In the genomic region with DNA sequence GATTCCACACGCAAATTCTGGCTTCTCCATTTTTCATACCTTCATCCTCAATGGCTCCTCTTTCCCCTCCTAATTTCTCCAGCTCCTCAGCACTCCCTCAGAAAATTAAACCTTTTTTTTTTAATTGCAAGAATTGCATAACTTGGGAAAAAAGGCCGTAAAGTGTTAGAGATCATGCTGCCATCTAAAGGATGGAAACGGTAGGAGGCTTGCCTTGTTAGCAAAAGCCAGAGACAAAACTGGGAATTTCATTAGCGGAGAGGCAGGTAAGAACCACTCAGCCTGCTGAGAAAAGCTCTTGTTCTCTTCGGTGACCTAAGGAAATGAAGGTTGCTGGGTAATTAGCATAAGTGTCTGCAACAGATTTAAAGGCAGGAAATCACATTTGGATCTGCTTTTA, we compare ENCODE assay signal across 8 cellular contexts.
DNase-seq lines count a peak whose midpoint lies in the region; ATAC-seq and TF ChIP-seq lines count a peak whose summit lies in the region.

No MANE protein-coding gene starts in this region.

- DNase-seq in ELR (ENCODE audit: low read depth) (peak; percentile 61), NCI-H446 treated with DMSO at 0.1 percent for 48 hours (lab: John Stamatoyannopoulos, UW) (peak; percentile 24), epithelial cell of proximal tubule (ENCODE audit: low read depth) (peak; percentile 10), non-pigmented ciliary epithelial cell (ENCODE audit: low read depth) (peak; percentile 22), NCI-H1048 (lab: John Stamatoyannopoulos, UW) (no peak), NOMO-1 treated with DMSO at 0.1 percent for 48 hours (lab: John Stamatoyannopoulos, UW; ENCODE audit: unreplicated experiment) (no peak), lower leg skin (ENCODE audit: low spot score in 2 of 2) (no peak)

- no peak for ATAC-seq in GM18502 (IDR thresholded peaks at IDR 0.05; ENCODE audit: poor library complexity, unreplicated experiment)

- 22 to 27% methylated on average over 5 of the region's 5 CpGs for WGBS in lower leg skin, 2 donors

- peak; percentile 73 for TF ChIP-seq CTCF in epithelial cell of proximal tubule (conservative IDR thresholded peaks at IDR 0.05; ENCODE audit: low read depth, low read length)
- no peak for TF ChIP-seq CTCF in lower leg skin (IDR thresholded peaks at IDR 0.05)

- H3K4me3 ChIP-seq in epithelial cell of proximal tubule (ENCODE audit: low read depth, low read length) (no peak overlapping the region), lower leg skin (ENCODE audit: low read depth, poor library complexity, severe bottlenecking) (no peak overlapping the region)

- intact Hi-C loops in lower leg skin (cut with DNase I; ENCODE audit: low total_unique reads), result no loop called here

- TF ChIP-seq POLR2A in lower leg skin (IDR thresholded peaks at IDR 0.05), result no peak

Comparison
In these comparisons a context has a peak if more than half of its experiments do, and no peak if none do; other contexts are left out.
1. DNase-seq: peak in ELR (single experiment), NCI-H446 treated with DMSO at 0.1 percent for 48 hours (single experiment), epithelial cell of proximal tubule (single experiment) and non-pigmented ciliary epithelial cell (single experiment); none in NCI-H1048 (single experiment), NOMO-1 treated with DMSO at 0.1 percent for 48 hours (single experiment) and lower leg skin (0 of 2).